Comparison of ENCODE assay signal across 8 cellular contexts in the genomic region with DNA sequence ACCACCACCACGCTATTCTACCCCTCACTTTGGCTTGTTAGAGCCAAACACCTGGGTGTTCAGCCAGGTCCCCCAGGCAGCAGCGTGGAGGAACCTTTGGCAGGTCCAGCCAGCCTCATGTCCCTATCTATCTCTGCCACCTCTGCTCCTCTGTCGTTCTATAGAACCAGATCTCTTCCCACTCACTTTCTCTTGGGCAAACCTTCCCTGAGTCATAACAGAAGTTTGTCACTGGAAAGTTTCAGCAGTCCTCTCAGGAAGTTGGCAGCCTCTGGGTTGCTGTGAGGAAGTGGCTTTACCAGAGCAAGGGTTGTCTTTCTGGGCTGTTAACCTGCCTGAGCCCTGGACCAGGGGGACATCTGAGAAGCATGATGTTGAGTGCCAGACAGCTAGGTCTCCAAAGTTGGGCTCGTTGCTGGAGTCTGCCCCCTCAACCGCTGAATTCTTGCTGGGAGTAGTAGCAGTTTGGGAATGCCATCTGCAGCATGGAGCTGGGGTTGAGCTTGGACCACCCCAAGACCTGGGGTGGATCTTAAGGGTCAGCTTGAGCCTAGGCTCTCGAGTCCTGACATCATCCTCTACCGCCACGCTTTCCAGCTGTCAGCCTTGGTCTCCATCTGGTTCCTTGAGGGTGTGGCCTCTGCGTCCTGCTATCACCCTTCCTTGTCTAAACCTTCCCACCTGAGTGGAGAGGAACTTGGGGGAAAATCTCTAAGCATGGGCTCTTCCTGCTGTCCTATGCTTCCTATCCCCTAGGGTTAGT. TPM values are rescaled to one million over a fixed set of nuclear protein-coding genes. Genes with fewer than 3 reads are reported as not detected.
DNase-seq lines count a peak whose midpoint lies in the region; ATAC-seq, FAIRE-seq and TF ChIP-seq lines count a peak whose summit lies in the region.

No MANE protein-coding gene starts in this region.

- CTCF ChIA-PET in activated CD8-positive, alpha-beta memory T cell treated with anti-CD3 and anti-CD28 coated beads, Interleukin-2, amount 10 ng/mL, durations not matched to agents 7 days and 5 days (lab: Charles Lee): interaction anchor here (0.9 to 21.9 kb wide), 11 partner anchors 9 to 137 kb away, joined by 3 to 1010 read pairs (median 4); a partner anchor contains a TSS

- peaks cover 84% of the 10 kb centered on the region for H3K4me1 Mint-ChIP-seq in activated CD8-positive, alpha-beta memory T cell treated with anti-CD3 and anti-CD28 coated beads, Interleukin-2, amount 10 ng/mL, durations not matched to agents 7 days and 5 days

- H3K9ac ChIP-seq in DND-41 (ENCODE audit: low read depth, low read length): peak overlapping the region; percentile 91
- H3K9ac ChIP-seq in Loucy (ENCODE audit: low read depth, low read length, poor library complexity, severe bottlenecking): peak overlapping the region; percentile 73

- DNase-seq in DND-41 (no peak), fibroblast of the aortic adventitia (ENCODE audit: low read depth) (peak; percentile 62), pancreas (peak in 2 of 6 donors; percentile 39 to 46), occipital lobe (lab: John Stamatoyannopoulos, UW) (no peak), urothelium cell line (ENCODE audit: low spot score) (no peak)
- peak; percentile 62 for DNase-seq in activated CD8-positive, alpha-beta memory T cell treated with anti-CD3 and anti-CD28 coated beads, Interleukin-2, amount 10 ng/mL, durations not matched to agents 7 days and 5 days

- peaks cover 64% of the 10 kb centered on the region for H3K36me3 Mint-ChIP-seq in activated CD8-positive, alpha-beta memory T cell treated with anti-CD3 and anti-CD28 coated beads, Interleukin-2, amount 10 ng/mL, durations not matched to agents 7 days and 5 days

- intact Hi-C loops in pancreas (cut with DNase I): loop anchor here in 1 of 3 donors (5.0 kb wide), 1 partner anchor 38 kb away; a partner anchor contains a TSS

- H2AFZ ChIP-seq in DND-41 (ENCODE audit: low read depth, low read length) (peak overlapping the region; percentile 79), Loucy (ENCODE audit: low read length) (no peak overlapping the region)

- no peaks in the 10 kb centered on the region for H3K27me3 Mint-ChIP-seq in activated CD8-positive, alpha-beta memory T cell treated with anti-CD3 and anti-CD28 coated beads, Interleukin-2, amount 10 ng/mL, durations not matched to agents 7 days and 5 days

- no peaks in the 10 kb centered on the region for H3K27me3 ChIP-seq in DND-41 (ENCODE audit: insufficient read depth, low read length, poor library complexity)
- no peaks in the 10 kb centered on the region for H3K27me3 ChIP-seq in Loucy (ENCODE audit: insufficient read depth, low read length, poor library complexity, severe bottlenecking)
- no peaks in the 10 kb centered on the region for H3K27me3 ChIP-seq in pancreas

- H3K4me2 ChIP-seq in DND-41 (ENCODE audit: insufficient read depth, low read length) (peak overlapping the region; percentile 67), Loucy (ENCODE audit: low read depth, low read length, poor library complexity, severe bottlenecking) (peak overlapping the region; percentile 88)

- no peaks in the 10 kb centered on the region for H3K9me3 ChIP-seq in DND-41 (ENCODE audit: insufficient read depth, low read length, severe bottlenecking)
- H3K9me3 ChIP-seq in Loucy (ENCODE audit: insufficient read depth, low read depth, low read length): no peaks in the 10 kb centered on the region
- H3K9me3 ChIP-seq in pancreas: no peaks in the 10 kb centered on the region

- FAIRE-seq in pancreas (lab: Jason Lieb, UNC) (no peak), urothelium cell line (lab: Jason Lieb, UNC) (no peak)

- H3K4me3 ChIP-seq in DND-41 (ENCODE audit: low read depth in 1 of 2, low read length in 2 of 2) (peak overlapping the region; percentile 34 to 74; a peak in 3 of 4 replicates), Loucy (ENCODE audit: low read length, poor library complexity, severe bottlenecking) (peak overlapping the region; percentile 78), fibroblast of the aortic adventitia (ENCODE audit: low read depth, low read length) (peak overlapping the region; percentile 81), pancreas (peak overlapping the region; percentile 68 to 100 (median 80))

- H3K79me2 ChIP-seq in DND-41 (ENCODE audit: insufficient read depth, low read length): peaks cover 32% of the 10 kb centered on the region
- peaks cover 59% of the 10 kb centered on the region for H3K79me2 ChIP-seq in Loucy (ENCODE audit: insufficient read depth, low read length)

- peaks cover 22% of the 10 kb centered on the region; the same call in 1 of the 2 replicates for H4K20me1 ChIP-seq in DND-41 (ENCODE audit: insufficient read depth, low read length)
- H4K20me1 ChIP-seq in Loucy (ENCODE audit: insufficient read depth, low read length, poor library complexity, severe bottlenecking): peaks cover 9% of the 10 kb centered on the region

- H3K27ac ChIP-seq in DND-41 (ENCODE audit: low read length) (peak overlapping the region; percentile 72), pancreas (peak overlapping the region; percentile 85 to 95 (median 93))

- 40 to 45% methylated on average over 9 of the region's 9 CpGs for whole genome bisulfite sequencing in pancreas, 2 donors

- H3K4me3 Mint-ChIP-seq in activated CD8-positive, alpha-beta memory T cell treated with anti-CD3 and anti-CD28 coated beads, Interleukin-2, amount 10 ng/mL, durations not matched to agents 7 days and 5 days: peak overlapping the region; percentile 89

- ATAC-seq in DND-41 (ENCODE audit: insufficient read depth, low read depth) (no peak), pancreas (peak; percentile 1 to 22 (median 12)), HG03521 (IDR thresholded peaks at IDR 0.05; ENCODE audit: unreplicated experiment) (no peak)
- no peak for ATAC-seq in activated CD8-positive, alpha-beta memory T cell treated with anti-CD3 and anti-CD28 coated beads, Interleukin-2, amount 10 ng/mL, durations not matched to agents 7 days and 5 days

- peaks cover 73% of the 10 kb centered on the region for H3K36me3 ChIP-seq in DND-41 (ENCODE audit: insufficient read depth, low read length)
- peaks cover 41% of the 10 kb centered on the region for H3K36me3 ChIP-seq in Loucy (ENCODE audit: insufficient read depth, low read length)
- H3K36me3 ChIP-seq in pancreas: no peaks in the 10 kb centered on the region

- no peak for TF ChIP-seq CTCF in DND-41 (IDR thresholded peaks at IDR 0.05; ENCODE audit: borderline replicate concordance, extremely low read depth, low read length, poor library complexity, severe bottlenecking)
- no peak for TF ChIP-seq CTCF in Loucy (conservative IDR thresholded peaks at IDR 0.05; ENCODE audit: low read length)
- no peak for TF ChIP-seq CTCF in fibroblast of the aortic adventitia (IDR thresholded peaks at IDR 0.05; ENCODE audit: insufficient read depth, low read length)
- TF ChIP-seq CTCF in pancreas (IDR thresholded peaks at IDR 0.05): no peak

- H3K27ac Mint-ChIP-seq in activated CD8-positive, alpha-beta memory T cell treated with anti-CD3 and anti-CD28 coated beads, Interleukin-2, amount 10 ng/mL, durations not matched to agents 7 days and 5 days: peak overlapping the region; percentile 86

- no peaks in the 10 kb centered on the region for H3F3A ChIP-seq in Loucy (ENCODE audit: low read depth)

- H3K9me3 Mint-ChIP-seq in activated CD8-positive, alpha-beta memory T cell treated with anti-CD3 and anti-CD28 coated beads, Interleukin-2, amount 10 ng/mL, durations not matched to agents 7 days and 5 days (ENCODE audit: low read depth): no peaks in the 10 kb centered on the region

- H3K4me1 ChIP-seq in DND-41 (ENCODE audit: insufficient read depth, low read length): peaks cover 46% of the 10 kb centered on the region
- H3K4me1 ChIP-seq in Loucy (ENCODE audit: insufficient read depth, low read length, poor library complexity, severe bottlenecking): peaks cover 66% of the 10 kb centered on the region
- peaks cover 33 to 53% (median 36%) of the 10 kb centered on the region in 3 donors for H3K4me1 ChIP-seq in pancreas

- H3K9me2 ChIP-seq in Loucy (replicated peaks; ENCODE audit: low read depth, low read length): no peaks in the 10 kb centered on the region

RNA-seq across cellular contexts. Expression of a gene that starts 0.9 kb away (rescaled TPM):
- 100 to 1,000 TPM; 562 to 632 TPM for total RNA-seq in activated CD8-positive, alpha-beta memory T cell treated with anti-CD3 and anti-CD28 coated beads, Interleukin-2, amount 10 ng/mL, durations not matched to agents 7 days and 5 days
- 18.1 and 114 TPM in 2 replicates for total RNA-seq in fibroblast of the aortic adventitia (ENCODE audit: low replicate concordance)
- 10 to 100 TPM; 29.1 to 84.2 (median 48.8) TPM for total RNA-seq in pancreas
- polyA plus RNA-seq in pancreas: 100 to 1,000 TPM in 1 of 2 donors, 10 to 100 TPM in 1; 61.0 to 109 TPM
- 8.4 TPM for total RNA-seq in occipital lobe

RNA-seq across cellular contexts. Expression of a gene that starts 27.4 kb away (rescaled TPM):
- 10 to 100 TPM; 27.7 to 39.3 TPM for total RNA-seq in activated CD8-positive, alpha-beta memory T cell treated with anti-CD3 and anti-CD28 coated beads, Interleukin-2, amount 10 ng/mL, durations not matched to agents 7 days and 5 days
- 5.2 and 8.9 TPM in 2 replicates for total RNA-seq in fibroblast of the aortic adventitia (ENCODE audit: low replicate concordance)
- 10 to 100 TPM in 4 of 6 donors, 1 to 10 TPM in 2; 8.7 to 15.9 (median 11.5) TPM for total RNA-seq in pancreas
- polyA plus RNA-seq in pancreas: 10 to 100 TPM; 44.0 to 61.6 TPM
- total RNA-seq in occipital lobe: 5.0 TPM

RNA-seq across cellular contexts. Expression of a gene that starts 38.7 kb away (rescaled TPM):
- total RNA-seq in activated CD8-positive, alpha-beta memory T cell treated with anti-CD3 and anti-CD28 coated beads, Interleukin-2, amount 10 ng/mL, durations not matched to agents 7 days and 5 days: 100 to 1,000 TPM; 951 to 971 TPM
- total RNA-seq in fibroblast of the aortic adventitia (ENCODE audit: low replicate concordance) (not detected in 2 replicates), pancreas (10 to 100 TPM in 1 of 6 donors, 1 to 10 TPM in 4, under 1 TPM in 1; 0.98 to 13.0 (median 2.5) TPM), occipital lobe (1.1 TPM)
- 1 to 10 TPM; 4.0 to 4.3 TPM for polyA plus RNA-seq in pancreas

RNA-seq across cellular contexts. Expression of a gene that starts 45.0 kb away (rescaled TPM):
- total RNA-seq in activated CD8-positive, alpha-beta memory T cell treated with anti-CD3 and anti-CD28 coated beads, Interleukin-2, amount 10 ng/mL, durations not matched to agents 7 days and 5 days: 10 to 100 TPM; 42.0 to 56.3 TPM
- total RNA-seq in fibroblast of the aortic adventitia (ENCODE audit: low replicate concordance) (5.6 and 12.9 TPM in 2 replicates), pancreas (1 to 10 TPM; 2.7 to 6.6 (median 3.7) TPM), occipital lobe (11.5 TPM)
- polyA plus RNA-seq in pancreas: 1 to 10 TPM; 2.9 to 5.6 TPM

Comparison
In these comparisons a context has a peak if more than half of its experiments do, and no peak if none do; other contexts are left out.
1. ATAC-seq: peak in pancreas (4 of 4); none in DND-41 (single experiment), activated CD8-positive, alpha-beta memory T cell treated with anti-CD3 and anti-CD28 coated beads, Interleukin-2, amount 10 ng/mL, durations not matched to agents 7 days and 5 days (single experiment) and HG03521 (single experiment).
2. DNase-seq: peak in activated CD8-positive, alpha-beta memory T cell treated with anti-CD3 and anti-CD28 coated beads, Interleukin-2, amount 10 ng/mL, durations not matched to agents 7 days and 5 days (single experiment) and fibroblast of the aortic adventitia (single experiment); none in DND-41 (single experiment), occipital lobe (single experiment) and urothelium cell line (single experiment).
3. RNA of a gene that starts 38.7 kb away (total RNA-seq): 951 to 971 TPM in activated CD8-positive, alpha-beta memory T cell treated with anti-CD3 and anti-CD28 coated beads, Interleukin-2, amount 10 ng/mL, durations not matched to agents 7 days and 5 days; 0.98 to 13.0 TPM in pancreas, 1.1 TPM in occipital lobe (single experiment) and not detected in fibroblast of the aortic adventitia; every median in the first group is over 10 times any median in the second.
4. Peak in every context shown above with its lines, with median percentiles within 50 percentile points of each other: H3K4me3 ChIP-seq.